Comparison of ENCODE assay signal across 1 cellular context in genomic region chr5:57155033-57155432, GRCh38.
A peak's percentile ranks its signal among the peaks of the same experiment; 100 is the strongest.
TF ChIP-seq lines count a peak whose summit lies in the region.

No MANE protein-coding gene starts in this region.

TF ChIP-seq in K562, 482 proteins besides CTCF, POLR2A, EP300 and RAD21 (continued from another document and continues in another):
- TF ChIP-seq ZMIZ1 (IDR thresholded peaks at IDR 0.05; ENCODE audit: low read depth in 2 of 2, low read length in 2 of 2) (no peak), SNAPC5 (CRISPR knock-in tag; IDR thresholded peaks at IDR 0.05) (no peak), TRIM25 (IDR thresholded peaks at IDR 0.05; ENCODE audit: borderline replicate concordance) (no peak), DEAF1 (CRISPR knock-in tag; IDR thresholded peaks at IDR 0.05) (no peak), MYC (IDR thresholded peaks at IDR 0.05; ENCODE audit: low read depth, low read length) (no peak), MYC (CRISPR knock-in tag; IDR thresholded peaks at IDR 0.05; ENCODE audit: borderline replicate concordance, low read depth) (peak; percentile 47; the same call in 1 of the 2 replicates), ZBTB34 (CRISPR knock-in tag; IDR thresholded peaks at IDR 0.05) (no peak), ZNF280A (IDR thresholded peaks at IDR 0.05; ENCODE audit: low read depth, partially characterized antibody) (no peak), NCOA1 (IDR thresholded peaks at IDR 0.05; ENCODE audit: low read depth) (no peak), DDX20 (tag; IDR thresholded peaks at IDR 0.05; ENCODE audit: low read depth) (peak; percentile 89), PCBP2 (IDR thresholded peaks at IDR 0.05; ENCODE audit: low read depth, low read length, poor library complexity, severe bottlenecking) (no peak), POLR2H (tag; IDR thresholded peaks at IDR 0.05; ENCODE audit: low read depth) (no peak), ZNF143 (CRISPR knock-in tag; IDR thresholded peaks at IDR 0.05) (no peak), POLR3A (IDR thresholded peaks at IDR 0.05; ENCODE audit: borderline replicate concordance, extremely low read depth, insufficient read depth, insufficient read length) (no peak), PRMT5 (CRISPR knock-in tag; IDR thresholded peaks at IDR 0.05) (no peak), RHOXF2B (CRISPR knock-in tag; conservative IDR thresholded peaks at IDR 0.05) (no peak), NR2F6 (CRISPR knock-in tag; IDR thresholded peaks at IDR 0.05) (no peak), NCOA2 (IDR thresholded peaks at IDR 0.05; ENCODE audit: partially characterized antibody in 2 of 2) (no peak), FOS (IDR thresholded peaks at IDR 0.05; ENCODE audit: extremely low read depth, insufficient read length) (no peak), CREB5 (CRISPR knock-in tag; IDR thresholded peaks at IDR 0.05) (no peak), HDAC2 (IDR thresholded peaks at IDR 0.05) (no peak), MXD1 (CRISPR knock-in tag; IDR thresholded peaks at IDR 0.05; ENCODE audit: borderline replicate concordance, poor library complexity, severe bottlenecking) (no peak), BRF1 (IDR thresholded peaks at IDR 0.05; ENCODE audit: borderline replicate concordance, extremely low read depth, insufficient read length) (no peak), TFAP4 (CRISPR knock-in tag; IDR thresholded peaks at IDR 0.05; ENCODE audit: borderline replicate concordance) (no peak), MYBL2 (IDR thresholded peaks at IDR 0.05; ENCODE audit: low read depth) (no peak), MYBL2 (CRISPR knock-in tag; IDR thresholded peaks at IDR 0.05; ENCODE audit: borderline replicate concordance) (no peak), ZBTB7A (IDR thresholded peaks at IDR 0.05; ENCODE audit: borderline replicate concordance, control insufficient read depth, low read depth, low read length) (no peak), ZBTB12 (CRISPR knock-in tag; IDR thresholded peaks at IDR 0.05) (0 out of 2 replicates have a peak, but pooled peaks have one; percentile 38), HOXB6 (CRISPR knock-in tag; IDR thresholded peaks at IDR 0.05; ENCODE audit: borderline replicate concordance) (no peak), MED1 (CRISPR knock-in tag; IDR thresholded peaks at IDR 0.05; ENCODE audit: borderline replicate concordance) (no peak), JUN (IDR thresholded peaks at IDR 0.05; ENCODE audit: borderline replicate concordance, low read depth, low read length) (no peak), JUN (CRISPR knock-in tag; IDR thresholded peaks at IDR 0.05; ENCODE audit: borderline replicate concordance) (no peak), STAT5A (IDR thresholded peaks at IDR 0.05; ENCODE audit: borderline replicate concordance, low read length) (no peak), CLOCK (CRISPR knock-in tag; IDR thresholded peaks at IDR 0.05; ENCODE audit: borderline replicate concordance) (no peak), U2AF2 (optimal IDR thresholded peaks at IDR 0.05; ENCODE audit: low read depth, low read length) (no peak), HMGN3 (IDR thresholded peaks at IDR 0.05; ENCODE audit: borderline replicate concordance, extremely low read depth, insufficient read length, low read depth, low read length) (no peak), ZFP30 (CRISPR knock-in tag; IDR thresholded peaks at IDR 0.05; ENCODE audit: borderline replicate concordance) (no peak), MAX (CRISPR knock-in tag; IDR thresholded peaks at IDR 0.05) (no peak), YBX1 (IDR thresholded peaks at IDR 0.05) (no peak), KDM2B (CRISPR knock-in tag; IDR thresholded peaks at IDR 0.05) (no peak), POLR2G (IDR thresholded peaks at IDR 0.05; ENCODE audit: low read depth, low read length) (no peak), NEUROD1 (IDR thresholded peaks at IDR 0.05; ENCODE audit: borderline replicate concordance, low read depth, low read length, partially characterized antibody) (no peak), ZFP1 (CRISPR knock-in tag; IDR thresholded peaks at IDR 0.05) (peak; percentile 68), RBM22 (IDR thresholded peaks at IDR 0.05; ENCODE audit: low read depth, low read length, poor library complexity, severe bottlenecking) (no peak)
